In genomic region chr9:136118061-136118366, GRCh38 we compare ENCODE assay signal across 1 cellular context.
TF ChIP-seq lines count a peak whose summit lies in the region.

No MANE protein-coding gene starts in this region.

TF ChIP-seq in GM23338, 12 proteins besides CTCF, POLR2A, EP300 and RAD21 (continued from another document):
- TF ChIP-seq REST (IDR thresholded peaks at IDR 0.05; ENCODE audit: unreplicated experiment), result no peak
- TF ChIP-seq ZNF462 (CRISPR knock-in tag; IDR thresholded peaks at IDR 0.05), result no peak
- TF ChIP-seq NANOG (IDR thresholded peaks at IDR 0.05; ENCODE audit: borderline replicate concordance), result no peak
- TF ChIP-seq EZH2phosphoT487 (IDR thresholded peaks at IDR 0.05; ENCODE audit: unreplicated experiment), result no peak
- no peak for TF ChIP-seq ETS1 (IDR thresholded peaks at IDR 0.05)
- no peak for TF ChIP-seq JUNB (IDR thresholded peaks at IDR 0.05; ENCODE audit: unreplicated experiment)
